Comparison of ENCODE assay signal across 9 cellular contexts in the genomic region with DNA sequence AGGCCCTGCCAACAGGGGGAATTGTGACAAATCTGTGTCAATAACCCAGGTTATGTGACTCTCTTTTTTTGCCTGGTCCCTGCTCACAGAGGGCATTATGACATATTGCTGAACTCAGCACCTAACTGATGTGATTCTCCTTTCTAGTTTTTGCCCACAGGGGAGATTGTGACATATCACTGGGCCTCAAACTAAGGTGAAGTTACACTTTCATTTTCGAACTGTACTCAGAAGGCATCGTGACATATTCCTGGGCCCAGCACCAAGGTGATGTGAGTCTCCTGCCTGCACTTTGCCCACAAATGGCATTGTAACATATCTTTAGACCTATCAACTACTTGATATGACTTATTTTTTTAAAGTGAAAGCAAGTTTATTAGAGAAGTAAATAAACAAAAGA.
"Had no signal": no experiment of that assay in that cellular context is flagged by ENCODE, and none has a peak within 500 bp of the region (broad histone marks: within the 10 kb centered on the region; RNA-seq: fewer than 3 reads in every experiment).

No MANE protein-coding gene starts in this region.

- ATAC-seq: HCT116, HepG2 had no signal

- H3K4me1 ChIP-seq: HAP-1 had no signal

- H3K4me1 Mint-ChIP-seq: IgD-negative memory B cell had no signal

- H2AFZ ChIP-seq: GM23248 had no signal

- H3K9ac ChIP-seq: GM23248 had no signal

- H3K27ac Mint-ChIP-seq: IgD-negative memory B cell had no signal

- H3K36me3 ChIP-seq: HAP-1 had no signal

- H3K27ac ChIP-seq: GM23248, HL-60 had no signal

- DNase-seq: GM23248, GOT3, H7, KBM-7 had no signal

- H3K4me3 Mint-ChIP-seq: IgD-negative memory B cell had no signal

- H3K4me3 ChIP-seq: GM23248, HAP-1 had no signal

- H3K36me3 Mint-ChIP-seq: IgD-negative memory B cell had no signal

- H3K27me3 Mint-ChIP-seq: IgD-negative memory B cell had no signal
